Comparison of ENCODE assay signal across 18 cellular contexts in genomic region chr1:185861630-185862029, GRCh38.
DNase-seq lines count a peak whose midpoint lies in the region; ATAC-seq and TF ChIP-seq lines count a peak whose summit lies in the region.
"Had no signal": no experiment of that assay in that cellular context is flagged by ENCODE, and none has a peak within 500 bp of the region (broad histone marks: within the 10 kb centered on the region; RNA-seq: fewer than 3 reads in every experiment).

No MANE protein-coding gene starts in this region.

- H3K9me2 ChIP-seq in GM23248 (ENCODE audit: insufficient read depth), result no peaks in the 10 kb centered on the region

- no peaks in the 10 kb centered on the region for H3K36me3 ChIP-seq in GM23248 (ENCODE audit: low read depth)
- no peaks in the 10 kb centered on the region for H3K36me3 ChIP-seq in upper lobe of right lung

- no peaks in the 10 kb centered on the region for H4K20me1 ChIP-seq in GM23248 (ENCODE audit: insufficient read depth)

- TF ChIP-seq CTCF in cardiac fibroblast (IDR thresholded peaks at IDR 0.05; ENCODE audit: low read depth, low read length) (no peak), upper lobe of right lung (IDR thresholded peaks at IDR 0.05) (no peak), dorsolateral prefrontal cortex (IDR thresholded peaks at IDR 0.05 in 54 of 56, conservative IDR thresholded peaks at IDR 0.05 in 2 of 56; ENCODE audit: low read depth in 1 of 56, partially characterized antibody in 56 of 56) (no peak)

- no peak overlapping the region for H3K9ac ChIP-seq in GM23248
- H3K9ac ChIP-seq: parathyroid adenoma had no signal

- H2AFZ ChIP-seq in GM23248, result no peak overlapping the region
- H2AFZ ChIP-seq: parathyroid adenoma had no signal

- no peak overlapping the region; the same call in 1 of the 2 replicates for H3K27ac ChIP-seq in GM23248
- no peak overlapping the region for H3K27ac ChIP-seq in upper lobe of right lung
- no peak overlapping the region for H3K27ac ChIP-seq in dorsolateral prefrontal cortex
- H3K27ac ChIP-seq: parathyroid adenoma, RWPE1 had no signal

- peak; percentile 44 for ATAC-seq in upper lobe of right lung
- ATAC-seq: HepG2, natural killer cell had no signal

- peaks cover 43% of the 10 kb centered on the region for H3K4me1 ChIP-seq in GM23248 (ENCODE audit: insufficient read depth)
- no peaks in the 10 kb centered on the region for H3K4me1 ChIP-seq in upper lobe of right lung
- H3K4me1 ChIP-seq: parathyroid adenoma had no signal

- no peak overlapping the region for H3K4me3 ChIP-seq in GM23248
- no peak overlapping the region for H3K4me3 ChIP-seq in cardiac fibroblast (replicated peaks in 1 of 2; ENCODE audit: low read depth in 2 of 2, low read length in 2 of 2)
- no peak overlapping the region for H3K4me3 ChIP-seq in upper lobe of right lung
- no peak overlapping the region for H3K4me3 ChIP-seq in dorsolateral prefrontal cortex

- H3K9me3 ChIP-seq in GM23248 (ENCODE audit: low read depth) (no peaks in the 10 kb centered on the region), upper lobe of right lung (no peaks in the 10 kb centered on the region)

- intact Hi-C loops in upper lobe of right lung (cut with DNase I) (no loop called here), dorsolateral prefrontal cortex (cut with DNase I) (no loop called here)

- H3K27me3 ChIP-seq in GM23248 (replicated peaks; ENCODE audit: insufficient read depth), result no peaks in the 10 kb centered on the region
- no peaks in the 10 kb centered on the region for H3K27me3 ChIP-seq in upper lobe of right lung
- H3K27me3 ChIP-seq in dorsolateral prefrontal cortex, result peaks cover 0 to 12% (median 0%) of the 10 kb centered on the region in 45 donors

- in situ Hi-C loops in GM23248 (cut with MboI), result no loop called here

- H3K79me2 ChIP-seq in GM23248 (ENCODE audit: insufficient read depth), result no peaks in the 10 kb centered on the region
- H3K79me2 ChIP-seq: parathyroid adenoma had no signal

- H3K4me2 ChIP-seq in GM23248 (ENCODE audit: unreplicated experiment), result no peak overlapping the region

- H3F3A ChIP-seq in GM23248 (ENCODE audit: insufficient read depth), result peaks cover 23% of the 10 kb centered on the region

- DNase-seq in GM23248 (peak; percentile 35), NCI-H345 treated with DMSO at 0.1 percent for 48 hours (lab: John Stamatoyannopoulos, UW; ENCODE audit: unreplicated experiment) (peak; percentile 22), cardiac fibroblast (ENCODE audit: low read depth in 2 of 2) (peak; percentile 49 to 59), upper lobe of right lung (no peak), dorsolateral prefrontal cortex (no peak), NCI-H1048 (lab: John Stamatoyannopoulos, UW) (no peak), CD1c-positive myeloid dendritic cell (ENCODE audit: extremely low spot score) (no peak)
- DNase-seq: activated CD4-positive, alpha-beta T cell treated with anti-CD3 and anti-CD28 coated beads, Interleukin-2, amount 50 U/mL, for 1 hour; activated gamma-delta T cell treated with Interleukin-2 at 50 U/mL for 16 hours; amygdala; DMS79; hippocampal formation; natural killer cell; NCI-H1694 treated with DMSO at 0.1 percent for 48 hours; stimulated activated CD4-positive, alpha-beta T cell treated with anti-CD3 and anti-CD28 coated beads, Interleukin-2, amount 100 ng/mL, for 48 hours had no signal

Comparison
In these comparisons a context has a peak if more than half of its experiments do, and no peak if none do; other contexts are left out.
1. DNase-seq: peak in GM23248 (single experiment), NCI-H345 treated with DMSO at 0.1 percent for 48 hours (single experiment) and cardiac fibroblast (2 of 2); none in upper lobe of right lung (single experiment), dorsolateral prefrontal cortex (0 of 10), NCI-H1048 (single experiment) and CD1c-positive myeloid dendritic cell (single experiment).